9 cellular contexts compared by ENCODE assay signal in the genomic region with DNA sequence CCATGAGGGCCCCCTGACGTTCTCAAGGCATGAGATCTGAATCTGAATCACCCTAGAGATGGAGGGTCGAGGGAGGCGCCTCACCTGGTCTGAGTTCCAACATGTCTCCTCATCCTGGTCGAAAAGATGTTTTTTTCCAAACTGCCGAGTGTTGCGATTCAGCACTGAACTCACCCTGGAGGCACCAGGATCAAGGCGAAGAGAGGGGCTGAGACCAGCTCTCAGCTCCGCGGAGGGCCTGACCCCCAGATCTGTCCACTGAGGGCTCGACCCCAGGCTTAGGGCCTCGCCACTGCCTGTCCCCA. TPM values are rescaled to one million over a fixed set of nuclear protein-coding genes. Genes with fewer than 3 reads are reported as not detected.
DNase-seq lines count a peak whose midpoint lies in the region; ATAC-seq, FAIRE-seq and TF ChIP-seq lines count a peak whose summit lies in the region.
"Had no signal": no experiment of that assay in that cellular context is flagged by ENCODE, and none has a peak within 500 bp of the region (broad histone marks: within the 10 kb centered on the region; RNA-seq: fewer than 3 reads in every experiment).

No MANE protein-coding gene starts in this region.

- TF ChIP-seq CTCF in OCI-LY7 (conservative IDR thresholded peaks at IDR 0.05; ENCODE audit: low read length) (no peak), esophagus muscularis mucosa (IDR thresholded peaks at IDR 0.05) (no peak)

- H3K9me2 ChIP-seq in OCI-LY7 (ENCODE audit: insufficient read depth, low read length): no peaks in the 10 kb centered on the region

- no peak for TF ChIP-seq EP300 in esophagus muscularis mucosa (IDR thresholded peaks at IDR 0.05)

- H3K27me3 ChIP-seq in esophagus muscularis mucosa: peaks cover 0 to 18% (median 0%) of the 10 kb centered on the region in 4 donors
- no peaks in the 10 kb centered on the region for H3K27me3 ChIP-seq in rectal smooth muscle tissue (ENCODE audit: control insufficient read depth, insufficient read depth, low read length)

- BruUV-seq in OCI-LY7 (replicated peaks; lab: Mats Ljungman, UMichigan): no TSS peak

- peaks cover 20% of the 10 kb centered on the region; the same call in 1 of the 2 replicates for H3K79me2 ChIP-seq in OCI-LY7 (ENCODE audit: insufficient read depth, low read depth, low read length)

- H3K9me3 ChIP-seq in OCI-LY7 (ENCODE audit: low read length) (no peaks in the 10 kb centered on the region), esophagus muscularis mucosa (no peaks in the 10 kb centered on the region)

- H2AFZ ChIP-seq in OCI-LY7 (ENCODE audit: low read length): peak overlapping the region; percentile 35; the same call in 1 of the 2 replicates

- H3K4me1 ChIP-seq in OCI-LY7 (ENCODE audit: insufficient read depth, low read length, poor library complexity, severe bottlenecking): peaks cover 21% of the 10 kb centered on the region
- peaks cover 8 to 21% (median 16%) of the 10 kb centered on the region in 4 donors for H3K4me1 ChIP-seq in esophagus muscularis mucosa
- peaks cover 5% of the 10 kb centered on the region for H3K4me1 ChIP-seq in rectal smooth muscle tissue (ENCODE audit: control insufficient read depth, insufficient read depth, low read length)

- peak overlapping the region; percentile 49 for H3K9ac ChIP-seq in rectal smooth muscle tissue (ENCODE audit: low read length)

- H3K36me3 ChIP-seq in OCI-LY7 (ENCODE audit: insufficient read depth, low read length): peaks cover 47% of the 10 kb centered on the region
- peaks cover 10 to 41% (median 32%) of the 10 kb centered on the region in 4 donors for H3K36me3 ChIP-seq in esophagus muscularis mucosa
- H3K36me3 ChIP-seq in rectal smooth muscle tissue (ENCODE audit: control insufficient read depth, insufficient read depth, low read length): peaks cover 7% of the 10 kb centered on the region

- DNase-seq in OCI-LY7 (ENCODE audit: low spot score) (peak; percentile 26), esophagus muscularis mucosa (ENCODE audit: extremely low spot score) (no peak), NCI-H1105 treated with DMSO at 0.1 percent for 48 hours (lab: John Stamatoyannopoulos, UW) (no peak), ecto neural progenitor cell (ENCODE audit: low spot score) (no peak), urothelium cell line (ENCODE audit: low spot score) (no peak)
- DNase-seq in central memory CD4-positive, alpha-beta T cell: no peak

- FAIRE-seq in urothelium cell line (lab: Jason Lieb, UNC): no peak

- intact Hi-C loops in OCI-LY7 (cut with micrococcal nuclease; ENCODE audit: unreplicated experiment) (loop anchor here (10.0 kb wide), 1 partner anchor 122 kb away; a partner anchor contains a TSS), esophagus muscularis mucosa (cut with DNase I) (no loop called here)

- peak; percentile 22 for ATAC-seq in GM21723 (IDR thresholded peaks at IDR 0.05; ENCODE audit: unreplicated experiment)

- CTCF ChIA-PET in OCI-LY7 (lab: Charles Lee; ENCODE audit: unreplicated experiment): interaction anchor here (0.8 to 1.5 kb wide), 2 partner anchors 9 to 28 kb away, joined by 3 to 7 read pairs; no protein-coding TSS in a partner anchor

- no peaks in the 10 kb centered on the region for H4K20me1 ChIP-seq in OCI-LY7 (ENCODE audit: insufficient read depth, low read length)

- peak overlapping the region; percentile 92 for H3K4me3 ChIP-seq in OCI-LY7 (ENCODE audit: low read depth, low read length, poor library complexity, severe bottlenecking)
- H3K4me3 ChIP-seq in esophagus muscularis mucosa: peak overlapping the region; percentile 61 to 79 (median 70)
- peak overlapping the region; percentile 72 for H3K4me3 ChIP-seq in rectal smooth muscle tissue (ENCODE audit: low read length)

- 13% methylated on average over 3 of the region's 11 CpGs for WGBS in esophagus muscularis mucosa

- peak overlapping the region; percentile 57 for H3K27ac ChIP-seq in OCI-LY7 (ENCODE audit: low read depth, low read length, poor library complexity, severe bottlenecking)
- peak overlapping the region; percentile 74 to 86 (median 78) for H3K27ac ChIP-seq in esophagus muscularis mucosa (replicated peaks in 1 of 4)
- H3K27ac ChIP-seq in rectal smooth muscle tissue (ENCODE audit: low read depth, low read length): peak overlapping the region; percentile 38

- peak overlapping the region; percentile 86 for H3K4me2 ChIP-seq in OCI-LY7 (ENCODE audit: low read length)

- TF ChIP-seq POLR2A in esophagus muscularis mucosa (IDR thresholded peaks at IDR 0.05; ENCODE audit: low read depth): no peak

- POLR2A ChIA-PET in OCI-LY7 (lab: Charles Lee): interaction anchor here (1.1 to 3.8 kb wide), 4 partner anchors 8 to 257 kb away, joined by 4 to 24 read pairs (median 4); a partner anchor contains a TSS

RNA-seq across cellular contexts. Expression of a gene that starts 0.6 kb away (rescaled TPM):
- total RNA-seq in OCI-LY7 (2014; rRNA removed; shearing (Covaris generic)): 28.6 and 29.7 TPM in 2 replicates
- total RNA-seq in OCI-LY7 (2022): 21.2 and 27.3 TPM in 2 replicates
- 10 to 100 TPM in 3 of 4 donors, 1 to 10 TPM in 1; 10.0 to 18.0 (median 16.5) TPM for total RNA-seq in esophagus muscularis mucosa

RNA-seq across cellular contexts. Expression of a gene that starts 9.1 kb away (rescaled TPM):
- total RNA-seq in OCI-LY7 (2014; rRNA removed; shearing (Covaris generic)): not detected in 2 replicates
- total RNA-seq in OCI-LY7 (2022): not detected in 2 replicates
- under 1 TPM in 1 of 4 donors, not detected in 3; 0.17 TPM for total RNA-seq in esophagus muscularis mucosa
- total RNA-seq: activated CD8-positive, alpha-beta memory T cell treated with anti-CD3 and anti-CD28 coated beads for 36 hours had no signal

RNA-seq across cellular contexts. Expression of a gene that starts 10.6 kb away (rescaled TPM):
- 103 and 105 TPM in 2 replicates for total RNA-seq in OCI-LY7 (2014; rRNA removed; shearing (Covaris generic))
- total RNA-seq in OCI-LY7 (2022) (114 and 115 TPM in 2 replicates), esophagus muscularis mucosa (10 to 100 TPM; 34.8 to 49.2 (median 38.2) TPM)

RNA-seq across cellular contexts. Expression of a gene that starts 10.7 kb away (rescaled TPM):
- total RNA-seq in OCI-LY7 (2014; rRNA removed; shearing (Covaris generic)): 31.0 and 39.8 TPM in 2 replicates
- 35.2 and 40.2 TPM in 2 replicates for total RNA-seq in OCI-LY7 (2022)
- total RNA-seq in esophagus muscularis mucosa: 10 to 100 TPM; 10.8 to 16.1 (median 12.5) TPM

RNA-seq across cellular contexts. Expression of a gene that starts 32.6 kb away (rescaled TPM):
- 175 and 201 TPM in 2 replicates for total RNA-seq in OCI-LY7 (2014; rRNA removed; shearing (Covaris generic))
- total RNA-seq in OCI-LY7 (2022) (295 and 304 TPM in 2 replicates), esophagus muscularis mucosa (not detected)
